ENCODE assay signal across 11 cellular contexts in genomic region chr11:128696930-128697329, GRCh38. TPM values are rescaled to one million over a fixed set of nuclear protein-coding genes. Genes with fewer than 3 reads are reported as not detected.
A peak's percentile ranks its signal among the peaks of the same experiment; 100 is the strongest.
DNase-seq lines count a peak whose midpoint lies in the region; ATAC-seq and TF ChIP-seq lines count a peak whose summit lies in the region.
"Had no signal": no experiment of that assay in that cellular context is flagged by ENCODE, and none has a peak within 500 bp of the region (broad histone marks: within the 10 kb centered on the region; RNA-seq: fewer than 3 reads in every experiment).

No MANE protein-coding gene starts in this region.

- H3K27me3 ChIP-seq in suprapubic skin (peaks cover 44% of the 10 kb centered on the region), H7 (ENCODE audit: control insufficient read depth, insufficient read depth, low read length) (peaks cover 56% of the 10 kb centered on the region)

- TF ChIP-seq POLR2A in suprapubic skin (IDR thresholded peaks at IDR 0.05) = no peak

- 44% methylated on average over 6 of the region's 6 CpGs for WGBS in suprapubic skin

- H3K4me1 Mint-ChIP-seq in T-cell = peaks cover 68 to 80% (median 68%) of the 10 kb centered on the region in 3 donors

- peaks cover 0 to 2% of the 10 kb centered on the region in 2 donors for H3K27me3 Mint-ChIP-seq in T-cell

- DNase-seq in activated naive CD4-positive, alpha-beta T cell treated with Interleukin-2 at 50 U/mL for 16 hours = peak; percentile 55
- DNase-seq in activated naive CD4-positive, alpha-beta T cell treated with anti-CD3 and anti-CD28 coated beads, Interleukin-2, amount 50 U/mL, for 16 hours = no peak
- DNase-seq in T-cell = peak in 2 of 34 experiments; percentile 18 to 31
- no peak for DNase-seq in fibroblast of the aortic adventitia (ENCODE audit: low read depth)
- no peak for DNase-seq in suprapubic skin (ENCODE audit: low spot score in 2 of 2)
- DNase-seq in H7 = no peak
- no peak for DNase-seq in NCI-H1694 treated with DMSO at 0.1 percent for 48 hours (lab: John Stamatoyannopoulos, UW)
- no peak for DNase-seq in DMS79 treated with DMSO at 0.1 percent for 48 hours (lab: John Stamatoyannopoulos, UW)
- DNase-seq: NCI-H1092 treated with DMSO at 0.1 percent for 48 hours, SK-N-SH had no signal

- H3K4me3 Mint-ChIP-seq in T-cell = peak overlapping the region; percentile 90 to 94 (median 91)

- H3K36me3 Mint-ChIP-seq in T-cell = peaks cover 26% of the 10 kb centered on the region

- TF ChIP-seq CTCF in fibroblast of the aortic adventitia (IDR thresholded peaks at IDR 0.05; ENCODE audit: insufficient read depth, low read length) (no peak), suprapubic skin (IDR thresholded peaks at IDR 0.05) (no peak)

- CTCF ChIA-PET in T-cell (lab: Charles Lee) = no interaction called here

- no peak for TF ChIP-seq EP300 in suprapubic skin (IDR thresholded peaks at IDR 0.05)

- no peaks in the 10 kb centered on the region for H3K9me3 Mint-ChIP-seq in T-cell

- no peaks in the 10 kb centered on the region for H3K9me3 ChIP-seq in suprapubic skin
- H3K9me3 ChIP-seq: SK-N-SH had no signal

- H3K36me3 ChIP-seq in suprapubic skin (no peaks in the 10 kb centered on the region), H7 (replicated peaks; ENCODE audit: control insufficient read depth, insufficient read depth, low read length) (no peaks in the 10 kb centered on the region)

- peak overlapping the region; percentile 96 to 97 for H3K27ac Mint-ChIP-seq in T-cell

- no peak overlapping the region for H3K27ac ChIP-seq in suprapubic skin

- peaks cover 22% of the 10 kb centered on the region for H3K4me1 ChIP-seq in suprapubic skin

- POLR2A ChIA-PET in T-cell (lab: Charles Lee) = interaction anchor here in 1 of 2 donors (0.6 kb wide), 2 partner anchors 19 to 268 kb away, joined by 3 read pairs; no protein-coding TSS in a partner anchor

- no peak for ATAC-seq in T-cell (replicated peaks in 1 of 4)
- ATAC-seq: esophagus mucosa had no signal

- H3K4me3 ChIP-seq in fibroblast of the aortic adventitia (ENCODE audit: low read depth, low read length) (peak overlapping the region; percentile 82), suprapubic skin (peak overlapping the region; percentile 54), H7 (ENCODE audit: insufficient read depth, low read depth, low read length) (no peak overlapping the region)

RNA-seq across cellular contexts. Expression of gene FLI1, which starts 3.1 kb away (rescaled TPM):
- total RNA-seq in T-cell (100 to 1,000 TPM in 2 of 5 donors, 10 to 100 TPM in 3; 87.0 to 114 (median 94.6) TPM), fibroblast of the aortic adventitia (ENCODE audit: low replicate concordance) (2.6 and 10.1 TPM in 2 replicates), suprapubic skin (10 to 100 TPM in 3 of 4 donors, 1 to 10 TPM in 1; 6.1 to 21.2 (median 15.2) TPM)
- 4.0 and 6.9 TPM in 2 replicates for total RNA-seq in H7 (2014; rRNA removed; shearing (Covaris generic))
